26 cellular contexts compared by ENCODE assay signal in the genomic region with DNA sequence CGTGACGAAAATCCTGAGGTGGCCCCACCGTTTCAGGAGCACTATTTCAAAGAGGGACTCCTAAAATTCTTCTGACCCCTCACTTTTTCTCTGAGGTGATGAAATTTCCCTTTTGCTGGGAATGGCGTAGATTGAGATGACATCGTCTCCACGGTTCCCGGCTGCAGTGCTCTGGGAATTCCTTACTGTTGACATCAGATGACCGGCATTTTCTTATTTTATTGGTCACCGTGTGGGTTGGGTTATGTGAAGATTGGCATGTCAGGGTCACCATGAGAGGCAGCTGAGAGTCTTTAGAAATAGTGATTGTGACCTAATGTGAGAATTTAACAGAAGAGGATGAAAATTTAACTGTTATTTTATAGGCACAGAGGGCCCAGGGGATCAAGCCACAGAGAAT.
"Had no signal": no experiment of that assay in that cellular context is flagged by ENCODE, and none has a peak within 500 bp of the region (broad histone marks: within the 10 kb centered on the region; RNA-seq: fewer than 3 reads in every experiment).

No MANE protein-coding gene starts in this region.

- H3K4me2 ChIP-seq: hepatocyte, neural progenitor cell had no signal

- H3K9me3 ChIP-seq: colonic mucosa, esophagus muscularis mucosa, gastroesophageal sphincter, heart left ventricle, lower lobe of right lung, prostate gland, right atrium auricular region, testis, tibial artery, upper lobe of left lung had no signal

- H3K27ac ChIP-seq: colonic mucosa, esophagus muscularis mucosa, foreskin keratinocyte, gastroesophageal sphincter, heart left ventricle, hepatocyte, lower lobe of right lung, neural progenitor cell, parathyroid adenoma, prostate gland, right atrium auricular region, testis, tibial artery, upper lobe of left lung had no signal

- H3K4me3 Mint-ChIP-seq: dendritic cell treated with granulocyte-macrophage colony-stimulating factor and Interleukin-4, amounts not matched to agents 40 ng/mL and 50 ng/mL, for 4 days; naive thymus-derived CD4-positive, alpha-beta T cell; nephron; neural progenitor cell; stimulated activated memory B cell treated with anti-CD40 and anti-IgM and Interleukin-4, amounts not matched to agents 10 μg/mL and 1 μg/mL and 100 μg/mL, for 72 hours had no signal

- H3K27me3 Mint-ChIP-seq: stimulated activated memory B cell treated with anti-CD40 and anti-IgM and Interleukin-4, amounts not matched to agents 10 μg/mL and 1 μg/mL and 100 μg/mL, for 72 hours had no signal

- H3K4me1 ChIP-seq: colonic mucosa, foreskin keratinocyte, heart left ventricle, lower lobe of right lung, neural progenitor cell, parathyroid adenoma, prostate gland, right atrium auricular region, testis, upper lobe of left lung had no signal

- H3K4me3 ChIP-seq: colonic mucosa, esophagus muscularis mucosa, gastroesophageal sphincter, heart left ventricle, hepatocyte, lower lobe of right lung, neural progenitor cell, prostate gland, right atrium auricular region, testis, tibial artery, upper lobe of left lung had no signal

- H3K79me2 ChIP-seq: hepatocyte, parathyroid adenoma had no signal

- ATAC-seq: foreskin keratinocyte; gastroesophageal sphincter; heart left ventricle; left ventricle myocardium superior; lower lobe of right lung; naive thymus-derived CD4-positive, alpha-beta T cell; sciatic nerve; stimulated activated memory B cell treated with anti-CD40 and anti-IgM and Interleukin-4, amounts not matched to agents 10 μg/mL and 1 μg/mL and 100 μg/mL, for 72 hours; stimulated activated naive CD8-positive, alpha-beta T cell treated with anti-CD3 and anti-CD28 coated beads, Interleukin-15, Interleukin-2, amounts not matched to agents 100 U/mL and 50 U/mL, for 24 hours had no signal

- H3K27me3 ChIP-seq: colonic mucosa, esophagus muscularis mucosa, foreskin keratinocyte, gastroesophageal sphincter, heart left ventricle, hepatocyte, neural progenitor cell, right atrium auricular region, testis, tibial artery, upper lobe of left lung had no signal

- H2AFZ ChIP-seq: hepatocyte, neural progenitor cell, parathyroid adenoma had no signal

- H3K4me1 Mint-ChIP-seq: naive thymus-derived CD4-positive, alpha-beta T cell; nephron; neural progenitor cell; stimulated activated memory B cell treated with anti-CD40 and anti-IgM and Interleukin-4, amounts not matched to agents 10 μg/mL and 1 μg/mL and 100 μg/mL, for 72 hours had no signal

- H3K9ac ChIP-seq: neural progenitor cell, parathyroid adenoma had no signal

- H3K9me3 Mint-ChIP-seq: dendritic cell treated with granulocyte-macrophage colony-stimulating factor and Interleukin-4, amounts not matched to agents 40 ng/mL and 50 ng/mL, for 4 days; nephron; neural progenitor cell; stimulated activated memory B cell treated with anti-CD40 and anti-IgM and Interleukin-4, amounts not matched to agents 10 μg/mL and 1 μg/mL and 100 μg/mL, for 72 hours had no signal

- H3K36me3 ChIP-seq: colonic mucosa, esophagus muscularis mucosa, gastroesophageal sphincter, heart left ventricle, lower lobe of right lung, neural progenitor cell, prostate gland, right atrium auricular region, tibial artery, upper lobe of left lung had no signal

- H3K36me3 Mint-ChIP-seq: naive thymus-derived CD4-positive, alpha-beta T cell; neural progenitor cell; stimulated activated memory B cell treated with anti-CD40 and anti-IgM and Interleukin-4, amounts not matched to agents 10 μg/mL and 1 μg/mL and 100 μg/mL, for 72 hours had no signal

- DNase-seq: colonic mucosa; effector memory CD4-positive, alpha-beta T cell; foreskin keratinocyte; heart left ventricle; kidney glomerular epithelial cell; left ventricle myocardium superior; lower lobe of right lung; midbrain; naive thymus-derived CD4-positive, alpha-beta T cell; stimulated activated CD4-positive, alpha-beta T cell treated with anti-CD3 and anti-CD28 coated beads, Interleukin-4, amount 100 ng/mL, for 4 hours; stimulated activated naive CD8-positive, alpha-beta T cell treated with anti-CD3 and anti-CD28 coated beads, Interleukin-15, Interleukin-2, amounts not matched to agents 100 U/mL and 50 U/mL, for 24 hours; substantia nigra; testis; tibial artery; upper lobe of left lung had no signal

- H3K27ac Mint-ChIP-seq: dendritic cell treated with granulocyte-macrophage colony-stimulating factor and Interleukin-4, amounts not matched to agents 40 ng/mL and 50 ng/mL, for 4 days; naive thymus-derived CD4-positive, alpha-beta T cell; nephron; neural progenitor cell; stimulated activated memory B cell treated with anti-CD40 and anti-IgM and Interleukin-4, amounts not matched to agents 10 μg/mL and 1 μg/mL and 100 μg/mL, for 72 hours had no signal
